In genomic region chrX:47583240-47583861, GRCh38 we compare ENCODE assay signal across 11 cellular contexts. TPM values are rescaled to one million over a fixed set of nuclear protein-coding genes. Genes with fewer than 3 reads are reported as not detected.
DNase-seq lines count a peak whose midpoint lies in the region; ATAC-seq, FAIRE-seq and TF ChIP-seq lines count a peak whose summit lies in the region.
"Had no signal": no experiment of that assay in that cellular context is flagged by ENCODE, and none has a peak within 500 bp of the region (broad histone marks: within the 10 kb centered on the region; RNA-seq: fewer than 3 reads in every experiment).

No MANE protein-coding gene starts in this region.

- no peaks in the 10 kb centered on the region for H3K36me3 ChIP-seq in GM12878 (ENCODE audit: control insufficient read depth in 2 of 2, insufficient read depth in 2 of 2, low read length in 1 of 2)
- H3K36me3 ChIP-seq in mesenchymal stem cell (ENCODE audit: control insufficient read depth in 1 of 2, insufficient read depth in 2 of 2, low read depth in 1 of 2, low read length in 2 of 2): peaks cover 19 to 24% of the 10 kb centered on the region in 2 experiments
- peaks cover 0 to 5% (median 0%) of the 10 kb centered on the region in 4 donors for H3K36me3 ChIP-seq in upper lobe of left lung
- peaks cover 16% of the 10 kb centered on the region for H3K36me3 ChIP-seq in HAP-1 (replicated peaks)

- peak overlapping the region in 1 of 2 experiments; percentile 28 for H3K18ac ChIP-seq in mesenchymal stem cell (ENCODE audit: low read depth in 1 of 2, low read length in 2 of 2)

- H3K4me3 ChIP-seq in GM12878: peak overlapping the region; percentile 61
- H3K4me3 ChIP-seq in mesenchymal stem cell (ENCODE audit: insufficient read depth in 1 of 2, low read depth in 1 of 2, low read length in 2 of 2): peak overlapping the region in 1 of 2 experiments; percentile 80
- peak overlapping the region in 1 of 4 donors; percentile 56 for H3K4me3 ChIP-seq in upper lobe of left lung
- no peak overlapping the region for H3K4me3 ChIP-seq in HAP-1

- peak overlapping the region; percentile 46 for H3K27ac Mint-ChIP-seq in activated naive CD8-positive, alpha-beta T cell
- H3K27ac Mint-ChIP-seq in activated naive CD8-positive, alpha-beta T cell treated with anti-CD3 and anti-CD28 coated beads for 36 hours: no peak overlapping the region

- H3K27me3 ChIP-seq in GM12878 (replicated peaks in 1 of 2; ENCODE audit: control insufficient read depth in 2 of 2, insufficient read depth in 2 of 2, low read length in 1 of 2) (no peaks in the 10 kb centered on the region), mesenchymal stem cell (ENCODE audit: control insufficient read depth in 1 of 2, insufficient read depth in 1 of 2, low read length in 2 of 2) (peaks cover 0 to 7% of the 10 kb centered on the region in 2 experiments), upper lobe of left lung (no peaks in the 10 kb centered on the region), HAP-1 (ENCODE audit: low read depth) (no peaks in the 10 kb centered on the region)

- BruUV-seq in GM12878 (replicated peaks; lab: Mats Ljungman, UMichigan): no TSS peak

- ATAC-seq in GM12878 (no peak), upper lobe of left lung (ENCODE audit: low FRiP score in 2 of 2) (no peak), HG02678 (IDR thresholded peaks at IDR 0.05; ENCODE audit: unreplicated experiment) (no peak)

- H2AFZ ChIP-seq in GM12878 (ENCODE audit: control insufficient read depth, low read depth, low read length) (no peak overlapping the region), mesenchymal stem cell (ENCODE audit: low read depth, low read length) (no peak overlapping the region)

- H3K27ac ChIP-seq in GM12878 (ENCODE audit: control insufficient read depth, insufficient read depth): peak overlapping the region; percentile 10; the same call in 1 of the 2 replicates
- H3K27ac ChIP-seq in mesenchymal stem cell (ENCODE audit: low read length, poor library complexity, severe bottlenecking): no peak overlapping the region
- peak overlapping the region; percentile 79 to 89 (median 84) for H3K27ac ChIP-seq in upper lobe of left lung

- no peaks in the 10 kb centered on the region for H4K20me1 ChIP-seq in GM12878 (ENCODE audit: control insufficient read depth, insufficient read depth)

- no peak for TF ChIP-seq EP300 in GM12878 (IDR thresholded peaks at IDR 0.05; ENCODE audit: borderline replicate concordance in 1 of 2, control insufficient read depth in 1 of 2, low read depth in 2 of 2, low read length in 2 of 2)
- TF ChIP-seq EP300 in upper lobe of left lung (IDR thresholded peaks at IDR 0.05): no peak

- no peak overlapping the region for H2BK120ac ChIP-seq in mesenchymal stem cell (ENCODE audit: low read depth, low read length)

- TF ChIP-seq POLR2A in GM12878 (IDR thresholded peaks at IDR 0.05; ENCODE audit: low read depth, low read length): no peak
- TF ChIP-seq POLR2A in upper lobe of left lung (IDR thresholded peaks at IDR 0.05): no peak

- peak overlapping the region; percentile 20; the same call in 1 of the 2 replicates for H3K9ac ChIP-seq in GM12878 (ENCODE audit: control insufficient read depth, insufficient read depth, low read length)
- H3K9ac ChIP-seq in mesenchymal stem cell (ENCODE audit: low read length): peak overlapping the region; percentile 91

- RAD21 ChIA-PET in GM12878 (lab: Charles Lee; ENCODE audit: unreplicated experiment): no interaction called here

- peak overlapping the region; percentile 34 for H3K4me3 Mint-ChIP-seq in activated naive CD8-positive, alpha-beta T cell
- no peak overlapping the region for H3K4me3 Mint-ChIP-seq in activated naive CD8-positive, alpha-beta T cell treated with anti-CD3 and anti-CD28 coated beads for 36 hours

- H3K79me1 ChIP-seq in mesenchymal stem cell (replicated peaks; ENCODE audit: low read length, poor library complexity, severe bottlenecking): peaks cover 3% of the 10 kb centered on the region

- intact Hi-C loops in GM12878 (cut with micrococcal nuclease; ENCODE audit: unreplicated experiment): loop anchor here (5.0 kb wide), 1 partner anchor 44 kb away; the partner anchor contains the start of gene CFP

- H4K91ac ChIP-seq in mesenchymal stem cell (ENCODE audit: low read length): no peak overlapping the region

- H3K36me3 Mint-ChIP-seq in activated naive CD8-positive, alpha-beta T cell: no peaks in the 10 kb centered on the region
- H3K36me3 Mint-ChIP-seq in activated naive CD8-positive, alpha-beta T cell treated with anti-CD3 and anti-CD28 coated beads for 36 hours: no peaks in the 10 kb centered on the region

- no peak for TF ChIP-seq RAD21 in GM12878 (IDR thresholded peaks at IDR 0.05; ENCODE audit: insufficient read depth, low read depth, low read length)

- H2BK5ac ChIP-seq in mesenchymal stem cell (ENCODE audit: low read depth, low read length, poor library complexity, severe bottlenecking): no peak overlapping the region

- H3K9me3 ChIP-seq in GM12878 (replicated peaks; ENCODE audit: control insufficient read depth, insufficient read depth, low read length) (no peaks in the 10 kb centered on the region), mesenchymal stem cell (ENCODE audit: control insufficient read depth, low read length) (no peaks in the 10 kb centered on the region), upper lobe of left lung (no peaks in the 10 kb centered on the region), HAP-1 (no peaks in the 10 kb centered on the region)

- no peak overlapping the region for H3K23ac ChIP-seq in mesenchymal stem cell (ENCODE audit: low read length in 2 of 2)

- H2BK15ac ChIP-seq in mesenchymal stem cell (ENCODE audit: low read depth, poor library complexity, severe bottlenecking): no peak overlapping the region

- in situ Hi-C loops in GM12878 (cut with MboI) (no loop called here), HAP-1 (cut with MboI; ENCODE audit: low sequenced_read_pairs) (no loop called here)

- no peak for DNase-seq in activated naive CD8-positive, alpha-beta T cell treated with anti-CD3 and anti-CD28 coated beads for 36 hours
- no peak for DNase-seq in GM12878 (ENCODE audit: low read depth, low spot score)
- DNase-seq in mesenchymal stem cell: no peak
- no peak for DNase-seq in upper lobe of left lung
- DNase-seq in HAP-1 (ENCODE audit: low spot score in 2 of 2): no peak
- DNase-seq in stimulated activated naive CD4-positive, alpha-beta T cell (lab: John Stamatoyannopoulos, UW): no peak
- DNase-seq: DMS153, glutamatergic neuron, NCI-H774 had no signal

- H3K4me2 ChIP-seq in GM12878 (ENCODE audit: control insufficient read depth, insufficient read depth): peak overlapping the region; percentile 79
- H3K4me2 ChIP-seq in mesenchymal stem cell (ENCODE audit: low read length, poor library complexity, severe bottlenecking): peak overlapping the region; percentile 61

- 40% methylated on average over 8 of the region's 8 CpGs for WGBS in GM12878 (ENCODE audit: insufficient coverage, insufficient replicate concordance, low lambda C conversion rate, missing lambda C conversion rate)
- WGBS in mesenchymal stem cell: 79% methylated on average over 7 of the region's 8 CpGs
- WGBS in upper lobe of left lung, 2 donors: 60 to 69% methylated on average over 7 to 8 of the region's 8 CpGs

- H3K4me1 ChIP-seq in GM12878 (ENCODE audit: control insufficient read depth, insufficient read depth, low read length) (peaks cover 8% of the 10 kb centered on the region), mesenchymal stem cell (ENCODE audit: control insufficient read depth, insufficient read depth, low read depth, low read length) (peaks cover 13% of the 10 kb centered on the region), upper lobe of left lung (peaks cover 2 to 9% (median 7%) of the 10 kb centered on the region in 4 donors), HAP-1 (peaks cover 3% of the 10 kb centered on the region; the same call in 1 of the 2 replicates)

- H3K27me3 Mint-ChIP-seq in activated naive CD8-positive, alpha-beta T cell: no peaks in the 10 kb centered on the region
- H3K27me3 Mint-ChIP-seq in activated naive CD8-positive, alpha-beta T cell treated with anti-CD3 and anti-CD28 coated beads for 36 hours: no peaks in the 10 kb centered on the region

- H3K9me3 Mint-ChIP-seq in activated naive CD8-positive, alpha-beta T cell (ENCODE audit: low read depth): no peaks in the 10 kb centered on the region
- no peaks in the 10 kb centered on the region for H3K9me3 Mint-ChIP-seq in activated naive CD8-positive, alpha-beta T cell treated with anti-CD3 and anti-CD28 coated beads for 36 hours

- TF ChIP-seq CTCF in GM12878 (IDR thresholded peaks at IDR 0.05 in 2 of 3, conservative IDR thresholded peaks at IDR 0.05 in 1 of 3; ENCODE audit: control insufficient read depth in 2 of 3, extremely low read depth in 1 of 3, insufficient read depth in 1 of 3, low read depth in 3 of 3, low read length in 3 of 3) (no peak), upper lobe of left lung (IDR thresholded peaks at IDR 0.05) (no peak)

- H4K8ac ChIP-seq in mesenchymal stem cell (ENCODE audit: low read length): no peak overlapping the region

- POLR2A ChIA-PET in GM12878 (lab: Charles Lee): interaction anchor here (0.6 kb wide), 1 partner anchor 44 kb away, joined by 3 read pairs; no protein-coding TSS in a partner anchor

- no peak overlapping the region for H2BK12ac ChIP-seq in mesenchymal stem cell (ENCODE audit: low read length in 2 of 2)

- H2AK5ac ChIP-seq in mesenchymal stem cell (ENCODE audit: low read length, severe bottlenecking): no peak overlapping the region

- H3K14ac ChIP-seq in mesenchymal stem cell (ENCODE audit: low read length in 2 of 2): peak overlapping the region in 1 of 2 experiments; percentile 95

- no peak for FAIRE-seq in GM12878 (lab: Jason Lieb, UNC)

- no peaks in the 10 kb centered on the region; the same call in 1 of the 2 replicates for H3K79me2 ChIP-seq in GM12878 (ENCODE audit: control insufficient read depth, insufficient read depth, low read length)

- peaks cover 32% of the 10 kb centered on the region for H3K4me1 Mint-ChIP-seq in activated naive CD8-positive, alpha-beta T cell (ENCODE audit: low read depth)
- H3K4me1 Mint-ChIP-seq in activated naive CD8-positive, alpha-beta T cell treated with anti-CD3 and anti-CD28 coated beads for 36 hours: peaks cover 27% of the 10 kb centered on the region

- no peak overlapping the region for H3K4ac ChIP-seq in mesenchymal stem cell (ENCODE audit: low read depth in 1 of 2, low read length in 2 of 2)

- SMC1A ChIA-PET in GM12878 (lab: Charles Lee; ENCODE audit: uncharacterized antibody, unreplicated experiment): interaction anchor here (1.4 to 1.6 kb wide), 2 partner anchors 46 to 58 kb away, joined by 7 read pairs; no protein-coding TSS in a partner anchor

- CTCF ChIA-PET in GM12878 (lab: Yijun Ruan, JAX): interaction anchor here (0.9 kb wide), 1 partner anchor 20 kb away, joined by 3 read pairs; no protein-coding TSS in a partner anchor

RNA-seq across cellular contexts. Expression of gene TIMP1, which starts 1.1 kb away (rescaled TPM):
- total RNA-seq in activated naive CD8-positive, alpha-beta T cell treated with anti-CD3 and anti-CD28 coated beads for 36 hours: 1 to 10 TPM; 2.7 to 3.2 TPM
- 42.1 and 42.8 TPM in 2 replicates for total RNA-seq in GM12878 (2013; cell fraction: nucleolus; rRNA removed)
- total RNA-seq in GM12878 (2014; rRNA removed) (128 and 139 TPM in 2 replicates), GM12878 (2014; rRNA removed; fragmentation: Illumina TruSeq; extraction: Trizol) (106 and 111 TPM in 2 replicates), GM12878 (2021) (130 and 134 TPM in 2 replicates), upper lobe of left lung (100 to 1,000 TPM in 4 of 6 donors, 10 to 100 TPM in 2; 54.5 to 420 (median 163) TPM)
- 178 TPM for polyA plus RNA-seq in GM12878 (2011; ENCODE audit: low read depth)
- polyA plus RNA-seq in GM12878 (2011; rRNA removed) (47.1 and 106 TPM in 2 replicates), GM12878 (2014; fragmentation: Illumina TruSeq; extraction: Trizol) (39.3 and 103 TPM in 2 replicates), GM12878 (2014; fragmentation: Nextera tagmentation; extraction: Ambion mirVana) (100 to 1,000 TPM; 312 to 341 TPM), GM12878 (2014; rRNA removed) (101 and 126 TPM in 2 replicates), GM12878 (2016; fragmentation: Nextera tagmentation; extraction: Ambion mirVana) (100 to 1,000 TPM; 160 to 192 TPM)
- polyA plus RNA-seq in GM12878 (2011; cell fraction: cytosol; rRNA removed): 213 and 236 TPM in 2 replicates
- 50.7 and 72.3 TPM in 2 replicates for polyA plus RNA-seq in GM12878 (2011; cell fraction: nucleus; rRNA removed)
- 117 and 122 TPM in 2 replicates for polyA plus RNA-seq in GM12878 (2012)
- polyA minus RNA-seq in GM12878 (2011; rRNA and poly(A)+ RNA removed): 213 and 336 TPM in 2 replicates
- polyA minus RNA-seq in GM12878 (2011; cell fraction: cytosol; rRNA and poly(A)+ RNA removed): 111 and 121 TPM in 2 replicates
- polyA minus RNA-seq in GM12878 (2011; cell fraction: nucleus; rRNA and poly(A)+ RNA removed): 20.8 and 27.8 TPM in 2 replicates
- 826 TPM for polyA plus RNA-seq in mesenchymal stem cell (2013, experiment 1 of 2)
- polyA plus RNA-seq in mesenchymal stem cell (2013, experiment 2 of 2): 856 TPM

RNA-seq across cellular contexts. Expression of gene ARAF, which starts 22.3 kb away (rescaled TPM):
- 10 to 100 TPM; 65.1 to 70.8 TPM for total RNA-seq in activated naive CD8-positive, alpha-beta T cell treated with anti-CD3 and anti-CD28 coated beads for 36 hours
- total RNA-seq in GM12878 (2013; cell fraction: nucleolus; rRNA removed): 26.6 and 27.5 TPM in 2 replicates
- 22.2 and 25.2 TPM in 2 replicates for total RNA-seq in GM12878 (2014; rRNA removed)
- total RNA-seq in GM12878 (2014; rRNA removed; fragmentation: Illumina TruSeq; extraction: Trizol): 20.0 and 22.3 TPM in 2 replicates
- 58.3 and 60.2 TPM in 2 replicates for total RNA-seq in GM12878 (2021)
- 20.3 TPM for polyA plus RNA-seq in GM12878 (2011; ENCODE audit: low read depth)
- 20.7 and 43.0 TPM in 2 replicates for polyA plus RNA-seq in GM12878 (2011; rRNA removed)
- polyA plus RNA-seq in GM12878 (2011; cell fraction: cytosol; rRNA removed): 40.0 and 41.8 TPM in 2 replicates
- polyA plus RNA-seq in GM12878 (2011; cell fraction: nucleus; rRNA removed): 102 and 103 TPM in 2 replicates
- polyA plus RNA-seq in GM12878 (2012): 48.2 and 53.3 TPM in 2 replicates
- polyA plus RNA-seq in GM12878 (2014; fragmentation: Illumina TruSeq; extraction: Trizol): 26.3 and 35.2 TPM in 2 replicates
- polyA plus RNA-seq in GM12878 (2014; fragmentation: Nextera tagmentation; extraction: Ambion mirVana): 10 to 100 TPM in 1 of 2 experiments, 1 to 10 TPM in 1; 5.0 to 13.3 TPM
- polyA plus RNA-seq in GM12878 (2014; rRNA removed): 43.8 and 55.4 TPM in 2 replicates
- 10 to 100 TPM; 74.6 to 79.2 TPM for polyA plus RNA-seq in GM12878 (2016; fragmentation: Nextera tagmentation; extraction: Ambion mirVana)
- polyA minus RNA-seq in GM12878 (2011; rRNA and poly(A)+ RNA removed): 48.6 and 50.8 TPM in 2 replicates
- polyA minus RNA-seq in GM12878 (2011; cell fraction: cytosol; rRNA and poly(A)+ RNA removed): 13.9 and 21.6 TPM in 2 replicates
- 24.3 and 37.5 TPM in 2 replicates for polyA minus RNA-seq in GM12878 (2011; cell fraction: nucleus; rRNA and poly(A)+ RNA removed)
- polyA plus RNA-seq in mesenchymal stem cell (2013, experiment 1 of 2): 54.0 TPM
- polyA plus RNA-seq in mesenchymal stem cell (2013, experiment 2 of 2): 53.1 TPM
- total RNA-seq in upper lobe of left lung: 100 to 1,000 TPM in 2 of 6 donors, 10 to 100 TPM in 4; 42.0 to 104 (median 85.2) TPM

RNA-seq across cellular contexts. Expression of gene SYN1, which starts 36.3 kb away (rescaled TPM):
- 1 to 10 TPM in 1 of 2 experiments, under 1 TPM in 1; 0.91 to 1.4 TPM for total RNA-seq in activated naive CD8-positive, alpha-beta T cell treated with anti-CD3 and anti-CD28 coated beads for 36 hours
- 0.31 and 2.1 TPM in 2 replicates for total RNA-seq in GM12878 (2013; cell fraction: nucleolus; rRNA removed)
- total RNA-seq in GM12878 (2014; rRNA removed): 0.05 and 0.11 TPM in 2 replicates
- not detected in 2 replicates for total RNA-seq in GM12878 (2014; rRNA removed; fragmentation: Illumina TruSeq; extraction: Trizol)
- total RNA-seq in GM12878 (2021): 0.21 and 0.43 TPM in 2 replicates
- 1.6 TPM for polyA plus RNA-seq in GM12878 (2011; ENCODE audit: low read depth)
- polyA plus RNA-seq in GM12878 (2011; rRNA removed): 0.27 and 0.30 TPM in 2 replicates
- 0.18 and 0.43 TPM in 2 replicates for polyA plus RNA-seq in GM12878 (2011; cell fraction: cytosol; rRNA removed)
- polyA plus RNA-seq in GM12878 (2011; cell fraction: nucleus; rRNA removed): 0.13 and 0.19 TPM in 2 replicates
- 1.2 and 1.3 TPM in 2 replicates for polyA plus RNA-seq in GM12878 (2012)
- 0.16 and 1.5 TPM in 2 replicates for polyA plus RNA-seq in GM12878 (2014; fragmentation: Illumina TruSeq; extraction: Trizol)
- under 1 TPM in 1 of 2 experiments, not detected in 1; 0.09 TPM for polyA plus RNA-seq in GM12878 (2014; fragmentation: Nextera tagmentation; extraction: Ambion mirVana)
- polyA plus RNA-seq in GM12878 (2014; rRNA removed): not detected in 2 replicates
- under 1 TPM; 0.09 to 0.57 TPM for polyA plus RNA-seq in GM12878 (2016; fragmentation: Nextera tagmentation; extraction: Ambion mirVana)
- polyA minus RNA-seq in GM12878 (2011; rRNA and poly(A)+ RNA removed): 0.37 and 0.57 TPM in 2 replicates
- not detected in 2 replicates for polyA minus RNA-seq in GM12878 (2011; cell fraction: cytosol; rRNA and poly(A)+ RNA removed)
- 0.12 and 0.29 TPM in 2 replicates for polyA minus RNA-seq in GM12878 (2011; cell fraction: nucleus; rRNA and poly(A)+ RNA removed)
- 5.5 TPM for polyA plus RNA-seq in mesenchymal stem cell (2013, experiment 1 of 2)
- polyA plus RNA-seq in mesenchymal stem cell (2013, experiment 2 of 2): 5.5 TPM
- 10 to 100 TPM in 1 of 6 donors, 1 to 10 TPM in 1, under 1 TPM in 4; 0.20 to 11.5 (median 0.56) TPM for total RNA-seq in upper lobe of left lung

RNA-seq across cellular contexts. Expression of gene CFP, which starts 46.4 kb away (rescaled TPM):
- total RNA-seq in activated naive CD8-positive, alpha-beta T cell treated with anti-CD3 and anti-CD28 coated beads for 36 hours: 1 to 10 TPM in 1 of 2 experiments, under 1 TPM in 1; 0.90 to 1.9 TPM
- total RNA-seq in GM12878 (2013; cell fraction: nucleolus; rRNA removed): 13.9 and 14.4 TPM in 2 replicates
- 8.3 and 10.1 TPM in 2 replicates for total RNA-seq in GM12878 (2014; rRNA removed)
- 3.5 and 3.7 TPM in 2 replicates for total RNA-seq in GM12878 (2014; rRNA removed; fragmentation: Illumina TruSeq; extraction: Trizol)
- total RNA-seq in GM12878 (2021): 4.9 and 7.2 TPM in 2 replicates
- 13.4 TPM for polyA plus RNA-seq in GM12878 (2011; ENCODE audit: low read depth)
- 0.42 and 1.1 TPM in 2 replicates for polyA plus RNA-seq in GM12878 (2011; rRNA removed)
- 1.2 and 1.9 TPM in 2 replicates for polyA plus RNA-seq in GM12878 (2011; cell fraction: cytosol; rRNA removed)
- 3.3 and 4.9 TPM in 2 replicates for polyA plus RNA-seq in GM12878 (2011; cell fraction: nucleus; rRNA removed)
- polyA plus RNA-seq in GM12878 (2012): 14.6 and 21.8 TPM in 2 replicates
- polyA plus RNA-seq in GM12878 (2014; fragmentation: Illumina TruSeq; extraction: Trizol): 0.36 and 2.4 TPM in 2 replicates
- 1 to 10 TPM in 1 of 2 experiments, under 1 TPM in 1; 0.72 to 2.8 TPM for polyA plus RNA-seq in GM12878 (2014; fragmentation: Nextera tagmentation; extraction: Ambion mirVana)
- polyA plus RNA-seq in GM12878 (2014; rRNA removed): 6.5 and 8.7 TPM in 2 replicates
- 1 to 10 TPM; 1.9 to 2.9 TPM for polyA plus RNA-seq in GM12878 (2016; fragmentation: Nextera tagmentation; extraction: Ambion mirVana)
- polyA minus RNA-seq in GM12878 (2011; rRNA and poly(A)+ RNA removed): 1.1 and 1.5 TPM in 2 replicates
- 0.31 and 1.5 TPM in 2 replicates for polyA minus RNA-seq in GM12878 (2011; cell fraction: cytosol; rRNA and poly(A)+ RNA removed)
- 0.97 and 2.2 TPM in 2 replicates for polyA minus RNA-seq in GM12878 (2011; cell fraction: nucleus; rRNA and poly(A)+ RNA removed)
- polyA plus RNA-seq in mesenchymal stem cell (2013, experiment 1 of 2): 0.36 TPM
- 0.26 TPM for polyA plus RNA-seq in mesenchymal stem cell (2013, experiment 2 of 2)
- total RNA-seq in upper lobe of left lung: 10 to 100 TPM in 5 of 6 donors, 1 to 10 TPM in 1; 9.1 to 40.6 (median 14.1) TPM

Comparison
In these comparisons a context has a peak if more than half of its experiments do, and no peak if none do; other contexts are left out.
1. RNA of gene TIMP1, which starts 1.1 kb away (total RNA-seq): 54.5 to 420 TPM in upper lobe of left lung and 42.1 to 139 TPM in GM12878; 2.7 to 3.2 TPM in activated naive CD8-positive, alpha-beta T cell treated with anti-CD3 and anti-CD28 coated beads for 36 hours; every median in the first group is over 10 times any median in the second.